In the genomic region with DNA sequence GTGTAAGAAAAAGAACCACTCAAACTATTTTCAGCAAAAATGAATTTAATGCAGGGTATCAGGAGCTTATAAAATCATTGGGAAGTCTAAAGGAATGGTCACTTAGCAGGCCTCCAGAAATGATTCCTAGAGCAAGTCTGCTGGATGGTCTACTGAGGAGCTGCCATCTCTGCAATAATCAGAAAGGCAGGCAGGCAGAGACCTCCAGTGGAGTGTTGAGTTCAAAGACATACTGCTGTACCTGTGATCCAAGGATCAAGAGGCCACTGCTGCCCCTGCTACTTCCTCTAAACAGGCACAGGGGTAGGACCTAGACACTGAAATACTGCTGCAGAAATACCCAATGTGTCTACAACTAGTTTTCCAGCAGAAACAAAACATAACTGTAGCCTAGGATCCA, we compare ENCODE assay signal across 13 cellular contexts. TPM values are rescaled to one million over a fixed set of nuclear protein-coding genes. Genes with fewer than 3 reads are reported as not detected.
DNase-seq lines count a peak whose midpoint lies in the region; TF ChIP-seq lines count a peak whose summit lies in the region.
"Had no signal": no experiment of that assay in that cellular context is flagged by ENCODE, and none has a peak within 500 bp of the region (broad histone marks: within the 10 kb centered on the region; RNA-seq: fewer than 3 reads in every experiment).

No MANE protein-coding gene starts in this region.

- peak; percentile 26 for TF ChIP-seq CTCF in endodermal cell (conservative IDR thresholded peaks at IDR 0.05)
- peak; percentile 39 for TF ChIP-seq CTCF in osteoblast (IDR thresholded peaks at IDR 0.05; ENCODE audit: extremely low read depth, low read depth, low read length)

- H3K27ac Mint-ChIP-seq in endodermal cell, result no peak overlapping the region

- no peaks in the 10 kb centered on the region for H3K9me3 Mint-ChIP-seq in endodermal cell

- H3K27me3 ChIP-seq in endodermal cell (ENCODE audit: control insufficient read depth, insufficient read depth, low read length, poor library complexity, severe bottlenecking) (no peaks in the 10 kb centered on the region), osteoblast (ENCODE audit: insufficient read depth, low read length) (no peaks in the 10 kb centered on the region)

- H3K4me3 Mint-ChIP-seq in endodermal cell, result no peak overlapping the region

- H3K4me2 ChIP-seq in osteoblast (ENCODE audit: insufficient read depth, low read length), result no peak overlapping the region

- H4K20me1 ChIP-seq in osteoblast (ENCODE audit: insufficient read depth, low read length), result no peaks in the 10 kb centered on the region

- H3K9me3 ChIP-seq in endodermal cell (ENCODE audit: control insufficient read depth, low read length), result no peaks in the 10 kb centered on the region
- H3K9me3 ChIP-seq in osteoblast (ENCODE audit: low read depth, low read length), result no peaks in the 10 kb centered on the region

- H3K4me3 ChIP-seq in endodermal cell (ENCODE audit: low read length) (no peak overlapping the region), osteoblast (ENCODE audit: insufficient read depth, low read length) (no peak overlapping the region)

- no peak overlapping the region for H3K9ac ChIP-seq in endodermal cell (ENCODE audit: extremely low read depth, low read length, poor library complexity, severe bottlenecking)

- H3K4me1 ChIP-seq in endodermal cell (ENCODE audit: control insufficient read depth, insufficient read depth, low read length) (no peaks in the 10 kb centered on the region), osteoblast (ENCODE audit: insufficient read depth, low read length) (peaks cover 4% of the 10 kb centered on the region)

- peaks cover 22% of the 10 kb centered on the region for H3K4me1 Mint-ChIP-seq in endodermal cell

- H3K79me2 ChIP-seq in osteoblast (ENCODE audit: insufficient read depth, low read length), result no peaks in the 10 kb centered on the region

- H3K27ac ChIP-seq in endodermal cell (ENCODE audit: low read depth, low read length) (no peak overlapping the region), osteoblast (ENCODE audit: low read depth, low read length) (no peak overlapping the region)

- no peaks in the 10 kb centered on the region for H3K36me3 Mint-ChIP-seq in endodermal cell (ENCODE audit: low read depth)

- DNase-seq in DMS 273 (lab: John Stamatoyannopoulos, UW; ENCODE audit: unreplicated experiment) (peak; percentile 9), DMS 273 treated with DMSO at 0.1 percent for 48 hours (lab: John Stamatoyannopoulos, UW) (no peak), OCI-M1 (lab: John Stamatoyannopoulos, UW) (peak; percentile 4), endodermal cell (no peak), osteoblast (ENCODE audit: insufficient read length, low spot score, missing footprints) (peak; percentile 42), hippocampal formation (lab: John Stamatoyannopoulos, UW) (no peak), NCI-H187 treated with DMSO at 0.1 percent for 48 hours (lab: John Stamatoyannopoulos, UW) (no peak)
- DNase-seq in activated CD8-positive, alpha-beta memory T cell treated with anti-CD3 and anti-CD28 coated beads, Interleukin-2, amount 50 U/mL, for 48 hours, result no peak
- DNase-seq: 8988T; DND-41; NCI-H1105; stimulated activated CD4-positive, alpha-beta T cell treated with anti-CD3 and anti-CD28 coated beads, Interleukin-4, amount 100 ng/mL, for 4 hours; T-helper 9 cell had no signal

- no peak overlapping the region for H2AFZ ChIP-seq in osteoblast (ENCODE audit: low read length)

- no peaks in the 10 kb centered on the region for H3K27me3 Mint-ChIP-seq in endodermal cell (ENCODE audit: insufficient read depth)

- no peaks in the 10 kb centered on the region for H3K36me3 ChIP-seq in endodermal cell (ENCODE audit: control insufficient read depth, insufficient read depth, low read length)
- H3K36me3 ChIP-seq in osteoblast (ENCODE audit: insufficient read depth, low read length), result no peaks in the 10 kb centered on the region

RNA-seq across cellular contexts. Expression of a gene that starts 14.5 kb away (rescaled TPM):
- total RNA-seq in endodermal cell (10 to 100 TPM in 1 of 2 donors, 1 to 10 TPM in 1; 8.0 to 16.6 TPM), osteoblast (5.4 and 6.8 TPM in 2 replicates)
- 3.6 TPM for polyA plus RNA-seq in endodermal cell (2013, experiment 1 of 2)
- 3.0 TPM for polyA plus RNA-seq in endodermal cell (2013, experiment 2 of 2)

Comparison
In these comparisons a context has a peak if more than half of its experiments do, and no peak if none do; other contexts are left out.
1. DNase-seq: peak in DMS 273 (single experiment), OCI-M1 (single experiment) and osteoblast (single experiment); none in DMS 273 treated with DMSO at 0.1 percent for 48 hours (single experiment), endodermal cell (single experiment), activated CD8-positive, alpha-beta memory T cell treated with anti-CD3 and anti-CD28 coated beads, Interleukin-2, amount 50 U/mL, for 48 hours (single experiment), hippocampal formation (0 of 2) and NCI-H187 treated with DMSO at 0.1 percent for 48 hours (single experiment).